ENCODE assay signal across 8 cellular contexts in the genomic region with DNA sequence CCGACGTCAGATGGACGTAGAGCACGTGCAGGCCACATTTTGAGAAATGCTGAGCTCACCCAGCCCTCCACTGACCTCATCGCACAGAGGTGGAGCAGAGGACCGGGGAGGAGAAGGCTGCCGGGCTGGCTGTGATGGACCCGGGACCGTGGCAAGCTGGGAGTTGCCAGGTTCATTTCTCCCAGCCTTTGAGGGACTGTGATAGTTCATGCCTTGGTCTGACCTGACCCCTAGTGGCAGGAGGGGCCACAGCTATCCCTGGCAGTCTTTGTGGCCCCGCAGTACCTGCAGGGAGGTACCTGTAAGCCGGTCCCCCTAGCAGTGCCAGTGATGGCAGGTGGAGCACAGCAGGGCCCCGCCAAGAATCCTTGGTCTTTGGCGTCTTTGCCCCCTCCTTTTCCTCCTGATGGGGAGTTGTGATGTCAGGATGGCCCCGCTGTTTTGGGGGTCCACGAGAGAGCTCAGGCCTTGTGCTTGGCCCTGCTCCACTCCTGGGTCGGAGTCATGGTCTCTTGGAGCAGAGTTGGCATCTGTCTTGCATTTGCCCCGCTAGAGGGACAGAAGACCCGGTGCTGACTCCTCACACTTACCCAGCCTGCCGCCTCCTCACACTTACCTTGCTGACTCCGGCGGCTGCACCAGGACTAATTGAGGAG. TPM values are rescaled to one million over a fixed set of nuclear protein-coding genes. Genes with fewer than 3 reads are reported as not detected.
DNase-seq lines count a peak whose midpoint lies in the region; ATAC-seq and TF ChIP-seq lines count a peak whose summit lies in the region.

No MANE protein-coding gene starts in this region.

- H3K27ac ChIP-seq in HL-60 (replicated peaks), result no peak overlapping the region

- no peaks in the 10 kb centered on the region for H3K27me3 Mint-ChIP-seq in activated naive CD4-positive, alpha-beta T cell treated with anti-CD3 and anti-CD28 coated beads for 36 hours (ENCODE audit: low read depth)
- no peaks in the 10 kb centered on the region for H3K27me3 Mint-ChIP-seq in progenitor cell of endocrine pancreas

- peaks cover 2% of the 10 kb centered on the region for H3K36me3 Mint-ChIP-seq in activated naive CD4-positive, alpha-beta T cell treated with anti-CD3 and anti-CD28 coated beads for 36 hours (ENCODE audit: low read depth)
- H3K36me3 Mint-ChIP-seq in progenitor cell of endocrine pancreas (ENCODE audit: insufficient read depth), result peaks cover 8% of the 10 kb centered on the region

- H3K4me3 Mint-ChIP-seq in activated naive CD4-positive, alpha-beta T cell treated with anti-CD3 and anti-CD28 coated beads for 36 hours, result no peak overlapping the region
- H3K4me3 Mint-ChIP-seq in progenitor cell of endocrine pancreas (ENCODE audit: low read depth), result no peak overlapping the region

- TF ChIP-seq CTCF in HL-60 (IDR thresholded peaks at IDR 0.05; ENCODE audit: insufficient read depth, low read length) (peak; percentile 44), progenitor cell of endocrine pancreas (IDR thresholded peaks at IDR 0.05; ENCODE audit: unreplicated experiment) (peak; percentile 88)

- no peaks in the 10 kb centered on the region for H3K4me1 Mint-ChIP-seq in activated naive CD4-positive, alpha-beta T cell treated with anti-CD3 and anti-CD28 coated beads for 36 hours (ENCODE audit: low read depth)
- H3K4me1 Mint-ChIP-seq in progenitor cell of endocrine pancreas (ENCODE audit: low read depth), result no peaks in the 10 kb centered on the region

- H3K27me3 ChIP-seq in HL-60 (ENCODE audit: insufficient read depth, poor library complexity, severe bottlenecking), result no peaks in the 10 kb centered on the region

- H3K27ac Mint-ChIP-seq in activated naive CD4-positive, alpha-beta T cell treated with anti-CD3 and anti-CD28 coated beads for 36 hours, result no peak overlapping the region
- peak overlapping the region; percentile 77 for H3K27ac Mint-ChIP-seq in progenitor cell of endocrine pancreas

- DNase-seq in COLO829 (ENCODE audit: low spot score), result peak; percentile 35
- DNase-seq in HL-60 (ENCODE audit: low read depth in 1 of 2, low spot score in 1 of 2), result peak; percentile 17 to 37
- DNase-seq in SHP77 (lab: John Stamatoyannopoulos, UW), result peak; percentile 65 to 73
- peak; percentile 71 for DNase-seq in activated naive CD4-positive, alpha-beta T cell treated with anti-CD3 and anti-CD28 coated beads for 36 hours
- DNase-seq in Right ventricle myocardium superior, result peak; percentile 74
- peak; percentile 56 for DNase-seq in progenitor cell of endocrine pancreas (ENCODE audit: low spot score, unreplicated experiment)

- CTCF ChIA-PET in activated naive CD4-positive, alpha-beta T cell treated with anti-CD3 and anti-CD28 coated beads for 36 hours (lab: Charles Lee), result interaction anchor here (0.9 to 6.2 kb wide), 16 partner anchors 10 to 227 kb away, joined by 3 to 57 read pairs (median 5); no protein-coding TSS in a partner anchor

- no peaks in the 10 kb centered on the region for H3K9me3 Mint-ChIP-seq in activated naive CD4-positive, alpha-beta T cell treated with anti-CD3 and anti-CD28 coated beads for 36 hours
- no peaks in the 10 kb centered on the region for H3K9me3 Mint-ChIP-seq in progenitor cell of endocrine pancreas (ENCODE audit: low read depth)

- peak; percentile 92 for ATAC-seq in Right ventricle myocardium superior (ENCODE audit: poor library complexity)
- ATAC-seq in GM18907 (IDR thresholded peaks at IDR 0.05; ENCODE audit: unreplicated experiment), result no peak
- ATAC-seq in GM18873 (IDR thresholded peaks at IDR 0.05; ENCODE audit: low FRiP score, unreplicated experiment), result no peak

- H3K4me3 ChIP-seq in HL-60 (replicated peaks; ENCODE audit: insufficient read depth, low read length), result no peak overlapping the region

- intact Hi-C loops in activated naive CD4-positive, alpha-beta T cell treated with anti-CD3 and anti-CD28 coated beads for 36 hours (cut with micrococcal nuclease), result loop anchor here (1.0 to 2.0 kb wide), 3 partner anchors 165 to 227 kb away; no protein-coding TSS in a partner anchor
- intact Hi-C loops in Right ventricle myocardium superior (cut with DNase I), result loop anchor here (2.0 kb wide), 1 partner anchor 184 kb away; no protein-coding TSS in a partner anchor

RNA-seq across cellular contexts. Expression of a gene that starts 50.4 kb away (rescaled TPM):
- total RNA-seq in activated naive CD4-positive, alpha-beta T cell treated with anti-CD3 and anti-CD28 coated beads for 36 hours, result not detected
- total RNA-seq in Right ventricle myocardium superior (not detected), progenitor cell of endocrine pancreas (not detected in 2 replicates)
